ENCODE assay signal across 8 cellular contexts in the genomic region with DNA sequence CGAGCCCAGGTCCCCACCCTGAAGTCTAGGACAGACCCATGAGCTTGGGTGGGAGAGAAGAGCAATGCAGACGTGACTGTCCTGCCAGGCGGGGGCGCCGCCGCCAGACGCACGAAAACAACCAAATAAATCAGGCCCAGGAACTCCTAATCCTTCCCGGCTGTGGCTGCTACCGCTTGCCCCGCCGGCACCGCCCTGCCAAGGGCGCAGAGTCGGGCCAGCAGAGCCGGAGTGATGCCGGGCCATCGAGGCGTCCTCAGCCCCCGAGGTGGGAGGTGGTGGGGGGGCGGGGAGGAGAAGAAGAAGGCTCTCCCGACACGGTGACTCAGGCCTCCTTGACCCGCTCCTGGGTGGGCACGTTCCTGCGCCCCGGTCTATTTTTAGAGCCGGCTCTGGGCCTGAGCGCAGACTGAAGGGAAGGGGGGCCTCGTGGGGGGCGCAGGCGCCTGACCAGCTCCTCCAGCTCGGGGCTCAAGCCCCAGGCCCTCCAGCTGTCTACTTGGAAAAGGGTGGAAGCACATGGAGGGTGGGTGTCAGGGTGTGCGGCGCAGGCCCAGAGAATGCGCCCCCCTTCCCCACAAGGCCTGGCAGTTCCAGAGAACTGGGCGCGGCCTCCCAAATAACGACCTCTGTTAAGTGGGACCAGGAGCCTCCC. TPM values are rescaled to one million over a fixed set of nuclear protein-coding genes. Genes with fewer than 3 reads are reported as not detected.
DNase-seq lines count a peak whose midpoint lies in the region; ATAC-seq and TF ChIP-seq lines count a peak whose summit lies in the region.

No MANE protein-coding gene starts in this region.

- H3K36me3 Mint-ChIP-seq in osteocyte (ENCODE audit: unreplicated experiment) = no peaks in the 10 kb centered on the region

- DNase-seq in ELR (ENCODE audit: low read depth) (peak; percentile 77), NCI-H460 (ENCODE audit: extremely low read depth, low read depth) (peak; percentile 33), Right ventricle myocardium superior (peak; percentile 83), osteocyte (ENCODE audit: extremely low spot score, unreplicated experiment) (no peak), COR-L47 (lab: John Stamatoyannopoulos, UW) (no peak)
- DNase-seq in activated naive CD4-positive, alpha-beta T cell treated with anti-CD3 and anti-CD28 coated beads, Interleukin-2, amount 50 U/mL, for 16 hours = peak; percentile 26

- peak overlapping the region; percentile 90 for H3K27ac Mint-ChIP-seq in osteocyte (ENCODE audit: unreplicated experiment)

- ATAC-seq in Right ventricle myocardium superior (ENCODE audit: poor library complexity) (peak; percentile 64), GM18505 (IDR thresholded peaks at IDR 0.05; ENCODE audit: unreplicated experiment) (no peak), HG03378 (IDR thresholded peaks at IDR 0.05; ENCODE audit: unreplicated experiment) (no peak)

- peaks cover 4% of the 10 kb centered on the region for H3K27me3 Mint-ChIP-seq in osteocyte (ENCODE audit: unreplicated experiment)

- H3K4me3 Mint-ChIP-seq in osteocyte (ENCODE audit: unreplicated experiment) = peak overlapping the region; percentile 32

- no peak for TF ChIP-seq POLR2A in GM18505 (IDR thresholded peaks at IDR 0.05; ENCODE audit: borderline replicate concordance, extremely low read depth, insufficient read depth, insufficient read length)

- H3K4me1 Mint-ChIP-seq in osteocyte (ENCODE audit: unreplicated experiment) = peaks cover 53% of the 10 kb centered on the region

- intact Hi-C loops in Right ventricle myocardium superior (cut with DNase I) = loop anchor here (5.0 to 10.0 kb wide), 2 partner anchors 37 to 50 kb away; partner anchors contain the start of gene ADGRB2

- no peaks in the 10 kb centered on the region for H3K9me3 Mint-ChIP-seq in osteocyte (ENCODE audit: unreplicated experiment)

- peak; percentile 54 for TF ChIP-seq CTCF in osteocyte (IDR thresholded peaks at IDR 0.05)

RNA-seq across cellular contexts. Expression of gene COL16A1, which starts 10.8 kb away (rescaled TPM):
- total RNA-seq in NCI-H460 (2014; rRNA removed; shearing (Covaris generic)) = 2.5 and 3.4 TPM in 2 replicates
- 15.9 and 24.3 TPM in 2 replicates for polyA plus RNA-seq in NCI-H460 (2014; cell fraction: nucleus; rRNA removed)
- total RNA-seq in Right ventricle myocardium superior (10.9 TPM), osteocyte (89.2 and 90.7 TPM in 2 replicates)

RNA-seq across cellular contexts. Expression of gene ADGRB2, which starts 49.6 kb away (rescaled TPM):
- 2.3 and 2.5 TPM in 2 replicates for total RNA-seq in NCI-H460 (2014; rRNA removed; shearing (Covaris generic))
- polyA plus RNA-seq in NCI-H460 (2014; cell fraction: nucleus; rRNA removed) = 23.7 and 24.0 TPM in 2 replicates
- total RNA-seq in Right ventricle myocardium superior = 14.7 TPM
- total RNA-seq in osteocyte = 8.2 and 8.4 TPM in 2 replicates

Comparison
In these comparisons a context has a peak if more than half of its experiments do, and no peak if none do; other contexts are left out.
1. DNase-seq: peak in ELR (single experiment), NCI-H460 (single experiment), activated naive CD4-positive, alpha-beta T cell treated with anti-CD3 and anti-CD28 coated beads, Interleukin-2, amount 50 U/mL, for 16 hours (single experiment) and Right ventricle myocardium superior (single experiment); none in osteocyte (single experiment) and COR-L47 (single experiment).